1 cellular context compared by ENCODE assay signal in genomic region chr4:173040200-173040599, GRCh38.
TF ChIP-seq lines count a peak whose summit lies in the region.

No MANE protein-coding gene starts in this region.

TF ChIP-seq in K562, 482 proteins besides CTCF, POLR2A, EP300 and RAD21 (continued from another document):
- TF ChIP-seq ZBTB2 (IDR thresholded peaks at IDR 0.05) = no peak
